8 cellular contexts compared by ENCODE assay signal in the genomic region with DNA sequence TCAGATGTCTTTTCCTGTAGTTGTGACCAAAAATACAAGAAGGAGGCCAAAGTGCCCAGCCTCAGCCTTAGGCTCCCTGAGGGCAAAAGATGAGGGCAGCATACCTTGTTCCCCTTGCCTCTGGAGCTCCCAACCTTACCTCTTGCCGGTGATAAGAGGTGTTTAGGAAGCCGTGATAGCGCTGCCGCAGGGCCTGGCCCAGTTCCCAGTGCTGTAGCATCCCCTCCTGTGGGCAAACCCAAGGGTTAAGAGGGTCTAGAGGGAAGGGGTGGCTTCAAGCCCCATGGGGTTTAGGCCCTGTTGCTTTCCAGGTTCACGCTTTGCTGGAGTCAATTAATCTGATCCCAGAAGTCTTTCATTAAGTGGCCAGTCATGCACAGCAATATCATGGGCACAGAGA. TPM values are rescaled to one million over a fixed set of nuclear protein-coding genes. Genes with fewer than 3 reads are reported as not detected.
A peak's percentile ranks its signal among the peaks of the same experiment; 100 is the strongest.
DNase-seq lines count a peak whose midpoint lies in the region; ATAC-seq, FAIRE-seq and TF ChIP-seq lines count a peak whose summit lies in the region.

No MANE protein-coding gene starts in this region.

- CTCF ChIA-PET in activated CD8-positive, alpha-beta T cell treated with anti-CD3 and anti-CD28 coated beads for 36 hours (lab: Charles Lee) = interaction anchor here (0.9 to 6.6 kb wide), 9 partner anchors 12 to 165 kb away, joined by 3 to 47 read pairs (median 5); partner anchors contain the start of gene NR1H3

- FAIRE-seq in keratinocyte (lab: Jason Lieb, UNC) = no peak
- no peak for FAIRE-seq in H54 (lab: Jason Lieb, UNC)

- no peak for ATAC-seq in activated CD8-positive, alpha-beta T cell treated with anti-CD3 and anti-CD28 coated beads for 36 hours
- ATAC-seq in stimulated activated naive B cell treated with anti-CD40 and anti-IgM and Interleukin-4, amounts not matched to agents 10 μg/mL and 1 μg/mL and 100 μg/mL, for 72 hours (replicated peaks) = no peak
- ATAC-seq in HG02981 (IDR thresholded peaks at IDR 0.05; ENCODE audit: unreplicated experiment) = no peak
- no peak for ATAC-seq in GM21528 (IDR thresholded peaks at IDR 0.05; ENCODE audit: low FRiP score, unreplicated experiment)

- H3K27me3 Mint-ChIP-seq in activated T-cell treated with anti-CD3 and anti-CD28 coated beads, Interleukin-2, amount 50 U/mL, for 24 hours = no peaks in the 10 kb centered on the region
- no peaks in the 10 kb centered on the region for H3K27me3 Mint-ChIP-seq in activated CD8-positive, alpha-beta T cell treated with anti-CD3 and anti-CD28 coated beads for 36 hours
- H3K27me3 Mint-ChIP-seq in stimulated activated naive B cell treated with anti-CD40 and anti-IgM and Interleukin-4, amounts not matched to agents 10 μg/mL and 1 μg/mL and 100 μg/mL, for 72 hours = no peaks in the 10 kb centered on the region

- POLR2A ChIA-PET in activated CD8-positive, alpha-beta T cell treated with anti-CD3 and anti-CD28 coated beads for 36 hours (lab: Charles Lee) = interaction anchor here (0.8 to 9.2 kb wide), 11 partner anchors 8 to 70 kb away, joined by 3 to 118 read pairs (median 9); partner anchors contain the start of genes DDB2 and PACSIN3

- peaks cover 16% of the 10 kb centered on the region for H3K79me2 ChIP-seq in keratinocyte (ENCODE audit: control insufficient read depth, insufficient read depth, low read length)

- dilution Hi-C loops in keratinocyte (cut with MboI; ENCODE audit: extremely low pct_ligation_motif_present, low sequenced_read_pairs) = no loop called here

- peaks cover 27% of the 10 kb centered on the region for H3K4me1 Mint-ChIP-seq in activated T-cell treated with anti-CD3 and anti-CD28 coated beads, Interleukin-2, amount 50 U/mL, for 24 hours (ENCODE audit: low read depth)
- H3K4me1 Mint-ChIP-seq in activated CD8-positive, alpha-beta T cell treated with anti-CD3 and anti-CD28 coated beads for 36 hours (ENCODE audit: low read depth) = peaks cover 24% of the 10 kb centered on the region
- H3K4me1 Mint-ChIP-seq in stimulated activated naive B cell treated with anti-CD40 and anti-IgM and Interleukin-4, amounts not matched to agents 10 μg/mL and 1 μg/mL and 100 μg/mL, for 72 hours = peaks cover 11 to 17% of the 10 kb centered on the region in 2 donors

- no peak for TF ChIP-seq CTCF in activated CD8-positive, alpha-beta T cell treated with anti-CD3 and anti-CD28 coated beads for 36 hours (IDR thresholded peaks at IDR 0.05)
- TF ChIP-seq CTCF in keratinocyte (optimal IDR thresholded peaks at IDR 0.05 in 1 of 3, IDR thresholded peaks at IDR 0.05 in 1 of 3, conservative IDR thresholded peaks at IDR 0.05 in 1 of 3; ENCODE audit: extremely low read depth in 1 of 3, insufficient read depth in 2 of 3, low read length in 3 of 3) = no peak

- peak overlapping the region; percentile 88 for H3K4me2 ChIP-seq in keratinocyte (ENCODE audit: control insufficient read depth, extremely low read depth, insufficient read depth, low read depth, low read length)

- H3K27me3 ChIP-seq in keratinocyte (ENCODE audit: control insufficient read depth, extremely low read depth, insufficient read depth, low read length) = no peaks in the 10 kb centered on the region

- no peaks in the 10 kb centered on the region for H4K20me1 ChIP-seq in keratinocyte (ENCODE audit: control insufficient read depth, extremely low read depth, insufficient read depth, low read length)

- no peak overlapping the region for H3K9ac ChIP-seq in keratinocyte (ENCODE audit: control insufficient read depth, extremely low read depth, insufficient read depth, low read length)

- H3K36me3 ChIP-seq in keratinocyte (ENCODE audit: control insufficient read depth in 2 of 2, extremely low read depth in 1 of 2, insufficient read depth in 2 of 2, low read length in 2 of 2) = peaks cover 8 to 20% of the 10 kb centered on the region in 2 experiments

- H3K36me3 Mint-ChIP-seq in activated T-cell treated with anti-CD3 and anti-CD28 coated beads, Interleukin-2, amount 50 U/mL, for 24 hours (ENCODE audit: low read depth) = peaks cover 65% of the 10 kb centered on the region
- H3K36me3 Mint-ChIP-seq in activated CD8-positive, alpha-beta T cell treated with anti-CD3 and anti-CD28 coated beads for 36 hours (ENCODE audit: low read depth) = peaks cover 4% of the 10 kb centered on the region
- H3K36me3 Mint-ChIP-seq in stimulated activated naive B cell treated with anti-CD40 and anti-IgM and Interleukin-4, amounts not matched to agents 10 μg/mL and 1 μg/mL and 100 μg/mL, for 72 hours = peaks cover 25 to 42% of the 10 kb centered on the region in 2 donors

- DNase-seq in activated T-cell treated with anti-CD3 and anti-CD28 coated beads, Interleukin-2, amount 50 U/mL, for 24 hours = no peak
- DNase-seq in activated T-cell treated with anti-CD3 and anti-CD28 coated beads, Interleukin-2, amount 50 U/mL, for 48 hours = no peak
- DNase-seq in activated CD8-positive, alpha-beta T cell treated with anti-CD3 and anti-CD28 coated beads for 36 hours = no peak
- DNase-seq in keratinocyte (ENCODE audit: low read depth, low spot score) (no peak), H54 (ENCODE audit: insufficient read length, low spot score) (no peak)
- no peak for DNase-seq in stimulated activated naive B cell treated with anti-CD40 and anti-IgM and Interleukin-4, amounts not matched to agents 10 μg/mL and 1 μg/mL and 100 μg/mL, for 72 hours

- no peak for TF ChIP-seq POLR2A in H54 (IDR thresholded peaks at IDR 0.05; ENCODE audit: low read depth, low read length)

- H3K4me1 ChIP-seq in keratinocyte (ENCODE audit: control insufficient read depth, extremely low read depth, insufficient read depth, low read length) = peaks cover 12% of the 10 kb centered on the region

- H3K9me3 ChIP-seq in keratinocyte (ENCODE audit: control insufficient read depth, low read depth, low read length) = no peaks in the 10 kb centered on the region

- H3K27ac Mint-ChIP-seq in activated T-cell treated with anti-CD3 and anti-CD28 coated beads, Interleukin-2, amount 50 U/mL, for 24 hours = peak overlapping the region; percentile 99
- no peak overlapping the region for H3K27ac Mint-ChIP-seq in activated CD8-positive, alpha-beta T cell treated with anti-CD3 and anti-CD28 coated beads for 36 hours
- H3K27ac Mint-ChIP-seq in stimulated activated naive B cell treated with anti-CD40 and anti-IgM and Interleukin-4, amounts not matched to agents 10 μg/mL and 1 μg/mL and 100 μg/mL, for 72 hours = no peak overlapping the region

- no peak overlapping the region for H3K27ac ChIP-seq in keratinocyte (ENCODE audit: control insufficient read depth, insufficient read depth, low read length)

- intact Hi-C loops in activated CD8-positive, alpha-beta T cell treated with anti-CD3 and anti-CD28 coated beads for 36 hours (cut with micrococcal nuclease) = no loop called here

- no peaks in the 10 kb centered on the region for H3K9me3 Mint-ChIP-seq in activated T-cell treated with anti-CD3 and anti-CD28 coated beads, Interleukin-2, amount 50 U/mL, for 24 hours
- no peaks in the 10 kb centered on the region for H3K9me3 Mint-ChIP-seq in activated CD8-positive, alpha-beta T cell treated with anti-CD3 and anti-CD28 coated beads for 36 hours
- no peaks in the 10 kb centered on the region for H3K9me3 Mint-ChIP-seq in stimulated activated naive B cell treated with anti-CD40 and anti-IgM and Interleukin-4, amounts not matched to agents 10 μg/mL and 1 μg/mL and 100 μg/mL, for 72 hours

- no peak overlapping the region for H2AFZ ChIP-seq in keratinocyte (ENCODE audit: control insufficient read depth, low read length)

- no peak overlapping the region for H3K4me3 ChIP-seq in keratinocyte (ENCODE audit: control insufficient read depth in 2 of 3, extremely low read depth in 1 of 3, insufficient read depth in 2 of 3, low read depth in 1 of 3, low read length in 3 of 3)

- peak overlapping the region; percentile 97 for H3K4me3 Mint-ChIP-seq in activated T-cell treated with anti-CD3 and anti-CD28 coated beads, Interleukin-2, amount 50 U/mL, for 24 hours
- H3K4me3 Mint-ChIP-seq in activated CD8-positive, alpha-beta T cell treated with anti-CD3 and anti-CD28 coated beads for 36 hours = peak overlapping the region; percentile 95
- H3K4me3 Mint-ChIP-seq in stimulated activated naive B cell treated with anti-CD40 and anti-IgM and Interleukin-4, amounts not matched to agents 10 μg/mL and 1 μg/mL and 100 μg/mL, for 72 hours = peak overlapping the region; percentile 99

- H3K9me1 ChIP-seq in keratinocyte (ENCODE audit: control insufficient read depth, extremely low read depth, insufficient read depth, low read length) = no peaks in the 10 kb centered on the region

RNA-seq across cellular contexts. Expression of gene ACP2, which starts 1.1 kb away (rescaled TPM):
- 10 to 100 TPM in 1 of 2 experiments, 1 to 10 TPM in 1; 9.4 to 13.4 TPM for total RNA-seq in activated CD8-positive, alpha-beta T cell treated with anti-CD3 and anti-CD28 coated beads for 36 hours
- 10.9 to 19.8 TPM (median 11.5 TPM) in 3 replicates for polyA plus RNA-seq in keratinocyte
- polyA plus RNA-seq in keratinocyte (2011; ENCODE audit: low read depth) = 2.9 TPM
- polyA plus RNA-seq in keratinocyte (2011; cell fraction: cytosol; rRNA removed) = 8.1 and 8.9 TPM in 2 replicates
- polyA plus RNA-seq in keratinocyte (2011; cell fraction: nucleus; rRNA removed) = 36.2 and 36.6 TPM in 2 replicates
- polyA plus RNA-seq in keratinocyte (2012; ENCODE audit: low replicate concordance) = 7.8 and 18.1 TPM in 2 replicates
- polyA minus RNA-seq in keratinocyte = 16.9 to 37.7 TPM (median 21.1 TPM) in 3 replicates
- polyA minus RNA-seq in keratinocyte (2011; cell fraction: cytosol; rRNA and poly(A)+ RNA removed) = 17.3 TPM
- 30.0 and 37.2 TPM in 2 replicates for polyA minus RNA-seq in keratinocyte (2011; cell fraction: nucleus; rRNA and poly(A)+ RNA removed)

RNA-seq across cellular contexts. Expression of gene NR1H3, which starts 10.3 kb away (rescaled TPM):
- total RNA-seq in activated CD8-positive, alpha-beta T cell treated with anti-CD3 and anti-CD28 coated beads for 36 hours = 10 to 100 TPM; 12.7 to 15.3 TPM
- 7.6 to 10.3 TPM (median 9.1 TPM) in 3 replicates for polyA plus RNA-seq in keratinocyte
- 2.2 TPM for polyA plus RNA-seq in keratinocyte (2011; ENCODE audit: low read depth)
- 6.0 and 7.4 TPM in 2 replicates for polyA plus RNA-seq in keratinocyte (2011; cell fraction: cytosol; rRNA removed)
- polyA plus RNA-seq in keratinocyte (2011; cell fraction: nucleus; rRNA removed) = 8.8 and 9.0 TPM in 2 replicates
- 6.9 and 7.3 TPM in 2 replicates for polyA plus RNA-seq in keratinocyte (2012; ENCODE audit: low replicate concordance)
- 7.3 to 9.1 TPM (median 8.9 TPM) in 3 replicates for polyA minus RNA-seq in keratinocyte
- polyA minus RNA-seq in keratinocyte (2011; cell fraction: cytosol; rRNA and poly(A)+ RNA removed) = 5.0 TPM
- 2.4 and 5.2 TPM in 2 replicates for polyA minus RNA-seq in keratinocyte (2011; cell fraction: nucleus; rRNA and poly(A)+ RNA removed)

RNA-seq across cellular contexts. Expression of gene MADD, which starts 22.4 kb away (rescaled TPM):
- 10 to 100 TPM; 55.7 to 61.2 TPM for total RNA-seq in activated CD8-positive, alpha-beta T cell treated with anti-CD3 and anti-CD28 coated beads for 36 hours
- 9.3 to 14.4 TPM (median 11.9 TPM) in 3 replicates for polyA plus RNA-seq in keratinocyte
- polyA plus RNA-seq in keratinocyte (2011; ENCODE audit: low read depth) = 13.7 TPM
- 9.2 and 9.4 TPM in 2 replicates for polyA plus RNA-seq in keratinocyte (2011; cell fraction: cytosol; rRNA removed)
- polyA plus RNA-seq in keratinocyte (2011; cell fraction: nucleus; rRNA removed) = 33.6 and 43.4 TPM in 2 replicates
- 13.1 and 13.8 TPM in 2 replicates for polyA plus RNA-seq in keratinocyte (2012; ENCODE audit: low replicate concordance)
- polyA minus RNA-seq in keratinocyte = 27.7 to 74.8 TPM (median 44.0 TPM) in 3 replicates
- 11.5 TPM for polyA minus RNA-seq in keratinocyte (2011; cell fraction: cytosol; rRNA and poly(A)+ RNA removed)
- polyA minus RNA-seq in keratinocyte (2011; cell fraction: nucleus; rRNA and poly(A)+ RNA removed) = 23.7 and 38.3 TPM in 2 replicates

RNA-seq across cellular contexts. Expression of gene DDB2, which starts 32.7 kb away (rescaled TPM):
- 100 to 1,000 TPM; 189 to 200 TPM for total RNA-seq in activated CD8-positive, alpha-beta T cell treated with anti-CD3 and anti-CD28 coated beads for 36 hours
- polyA plus RNA-seq in keratinocyte = 34.9 to 50.5 TPM (median 45.0 TPM) in 3 replicates
- polyA plus RNA-seq in keratinocyte (2011; ENCODE audit: low read depth) = 19.0 TPM
- 24.3 and 24.8 TPM in 2 replicates for polyA plus RNA-seq in keratinocyte (2011; cell fraction: cytosol; rRNA removed)
- 60.4 and 68.2 TPM in 2 replicates for polyA plus RNA-seq in keratinocyte (2011; cell fraction: nucleus; rRNA removed)
- polyA plus RNA-seq in keratinocyte (2012; ENCODE audit: low replicate concordance) = 42.5 and 55.8 TPM in 2 replicates
- 22.4 to 33.0 TPM (median 23.0 TPM) in 3 replicates for polyA minus RNA-seq in keratinocyte
- polyA minus RNA-seq in keratinocyte (2011; cell fraction: cytosol; rRNA and poly(A)+ RNA removed) = 26.9 TPM
- 11.2 and 18.9 TPM in 2 replicates for polyA minus RNA-seq in keratinocyte (2011; cell fraction: nucleus; rRNA and poly(A)+ RNA removed)
